7 cellular contexts compared by ENCODE assay signal in the genomic region with DNA sequence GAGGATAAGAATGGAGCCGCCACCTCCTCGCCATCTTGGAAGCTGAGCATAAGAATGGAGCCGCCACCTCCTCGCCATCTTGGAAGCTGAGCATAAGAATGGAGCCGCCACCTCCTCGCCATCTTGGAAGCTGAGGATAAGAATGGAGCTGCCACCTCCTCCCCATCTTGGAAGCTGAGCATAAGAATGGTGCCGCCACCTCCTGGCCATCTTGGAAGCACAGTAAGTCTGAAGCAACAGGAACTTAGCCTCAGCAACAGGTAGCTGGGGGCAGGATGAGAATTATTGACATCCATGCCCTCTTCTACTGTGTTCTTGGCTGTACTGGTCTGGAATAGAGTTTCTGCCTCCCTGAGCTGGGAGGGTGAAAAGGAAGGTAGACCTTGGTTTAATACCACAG.
A peak's percentile ranks its signal among the peaks of the same experiment; 100 is the strongest.
DNase-seq lines count a peak whose midpoint lies in the region; ATAC-seq and TF ChIP-seq lines count a peak whose summit lies in the region.
"Not testable (repeated sequence)": the region's sequence is repeated elsewhere in the genome, so short reads cannot be mapped to it uniquely, and the experiment has no call there.

No MANE protein-coding gene starts in this region.

- H3K9me3 ChIP-seq in DND-41 (ENCODE audit: insufficient read depth, low read length, severe bottlenecking): peaks cover 13% of the 10 kb centered on the region
- not testable (repeated sequence) for H3K9me3 ChIP-seq in HCT116 (ENCODE audit: control insufficient read depth in 1 of 2, insufficient read depth in 1 of 2, low read depth in 1 of 2, low read length in 2 of 2)

- H3K79me2 ChIP-seq in DND-41 (ENCODE audit: insufficient read depth, low read length); HCT116 (ENCODE audit: insufficient read depth, low read length): not testable (repeated sequence)

- H3K9me3 Mint-ChIP-seq in neural crest cell: not testable (repeated sequence)

- not testable (repeated sequence) for H3K27me3 ChIP-seq in DND-41 (ENCODE audit: insufficient read depth, low read length, poor library complexity); HCT116 (ENCODE audit: insufficient read depth, low read length)

- TF ChIP-seq RAD21 in HCT116 (IDR thresholded peaks at IDR 0.05; ENCODE audit: low read depth): peak; percentile 64

- intact Hi-C loops in HCT116 (cut with micrococcal nuclease): loop anchor here (5.0 kb wide), 1 partner anchor 210 kb away; no protein-coding TSS in a partner anchor

- not testable (repeated sequence) for H3K4me1 ChIP-seq in DND-41 (ENCODE audit: insufficient read depth, low read length); HCT116 (ENCODE audit: control insufficient read depth in 1 of 2, insufficient read depth in 2 of 2, low read length in 2 of 2)

- not testable (repeated sequence) for ATAC-seq in DND-41 (ENCODE audit: insufficient read depth, low read depth)
- ATAC-seq in HCT116: peak; percentile 82

- not testable (repeated sequence) for H3K4me1 Mint-ChIP-seq in neural crest cell

- H3K9me2 ChIP-seq in HCT116 (ENCODE audit: insufficient read depth): not testable (repeated sequence)

- TF ChIP-seq CTCF in DND-41 (IDR thresholded peaks at IDR 0.05; ENCODE audit: borderline replicate concordance, extremely low read depth, low read length, poor library complexity, severe bottlenecking) (peak; percentile 41), HCT116 (IDR thresholded peaks at IDR 0.05 in 2 of 3, conservative IDR thresholded peaks at IDR 0.05 in 1 of 3; ENCODE audit: borderline replicate concordance in 1 of 3, insufficient read depth in 1 of 3, low read depth in 2 of 3, low read length in 2 of 3) (peak; percentile 38 to 51 (median 46); a peak in 5 of 6 replicates), VCaP (conservative IDR thresholded peaks at IDR 0.05) (0 out of 2 replicates have a peak, but pooled peaks have one; percentile 15), choroid plexus epithelial cell (conservative IDR thresholded peaks at IDR 0.05; ENCODE audit: low read depth, low read length) (peak; percentile 79), neural crest cell (conservative IDR thresholded peaks at IDR 0.05) (peak; percentile 52)

- TF ChIP-seq POLR2A in HCT116 (IDR thresholded peaks at IDR 0.05; ENCODE audit: borderline replicate concordance, extremely low read depth, insufficient read depth, insufficient read length): not testable (repeated sequence)

- POLR2A ChIA-PET in HCT116 (lab: Charles Lee): not testable (repeated sequence)

- H3K36me3 ChIP-seq in DND-41 (ENCODE audit: insufficient read depth, low read length): peaks cover 66% of the 10 kb centered on the region
- H3K36me3 ChIP-seq in HCT116 (ENCODE audit: control insufficient read depth in 1 of 2, insufficient read depth in 2 of 2, low read length in 2 of 2): not testable (repeated sequence)

- H3K4me3 Mint-ChIP-seq in neural crest cell: not testable (repeated sequence)

- BruUV-seq in HCT116 (replicated peaks; lab: Mats Ljungman, UMichigan): not testable (repeated sequence)

- RAD21 ChIA-PET in HCT116 (lab: Charles Lee; ENCODE audit: low non-redundant PET in 1 of 2, low total read pairs in 2 of 2, uncharacterized antibody in 2 of 2, unreplicated experiment in 2 of 2): not testable (repeated sequence)

- H3K4me2 ChIP-seq in DND-41 (ENCODE audit: insufficient read depth, low read length); HCT116 (ENCODE audit: low read length): not testable (repeated sequence)

- H2AFZ ChIP-seq in DND-41 (ENCODE audit: low read depth, low read length); HCT116 (ENCODE audit: low read depth, low read length, poor library complexity, severe bottlenecking): not testable (repeated sequence)

- not testable (repeated sequence) for H3K27me3 Mint-ChIP-seq in neural crest cell (ENCODE audit: low read depth)

- H3K27ac Mint-ChIP-seq in neural crest cell (ENCODE audit: unreplicated experiment): not testable (repeated sequence)

- H3K36me3 Mint-ChIP-seq in neural crest cell (ENCODE audit: low read depth): peaks cover 26% of the 10 kb centered on the region

- H3K9ac ChIP-seq in DND-41 (ENCODE audit: low read depth, low read length); HCT116 (ENCODE audit: low read length): not testable (repeated sequence)

- not testable (repeated sequence) for DNase-seq in DND-41; neural crest cell (ENCODE audit: low read depth, low spot score)
- DNase-seq in HCT116 (ENCODE audit: low read depth, low spot score): peak; percentile 28
- peak; percentile 25 for DNase-seq in NCI-H460 (ENCODE audit: extremely low read depth, low read depth)
- DNase-seq in choroid plexus epithelial cell (ENCODE audit: low read depth): peak; percentile 89
- DNase-seq in hepatic stellate cell (ENCODE audit: low spot score): peak; percentile 38

- H3K27ac ChIP-seq in DND-41 (ENCODE audit: low read length); HCT116 (ENCODE audit: low read depth, low read length); VCaP: not testable (repeated sequence)

- H3K4me3 ChIP-seq in DND-41 (ENCODE audit: low read depth in 1 of 2, low read length in 2 of 2); HCT116 (replicated peaks in 1 of 2; ENCODE audit: low read depth in 1 of 2, low read length in 2 of 2); choroid plexus epithelial cell (ENCODE audit: low read depth, low read length): not testable (repeated sequence)

- CTCF ChIA-PET in HCT116 (lab: Charles Lee): interaction anchor here (1.1 to 1.5 kb wide), 4 partner anchors 17 to 346 kb away, joined by 3 to 10 read pairs (median 5); no protein-coding TSS in a partner anchor

- not testable (repeated sequence) for H4K20me1 ChIP-seq in DND-41 (ENCODE audit: insufficient read depth, low read length); HCT116 (ENCODE audit: insufficient read depth)

TF ChIP-seq in HCT116, 20 proteins besides CTCF, POLR2A, EP300 and RAD21:
- TF ChIP-seq CBX3 (IDR thresholded peaks at IDR 0.05; ENCODE audit: low read depth) (0 out of 2 replicates have a peak, but pooled peaks have one; percentile 32), YY1 (IDR thresholded peaks at IDR 0.05; ENCODE audit: extremely low read depth, insufficient replicate concordance, low read depth, low read length) (peak; percentile 55)

Comparison
In these comparisons a context has a peak if more than half of its experiments do, and no peak if none do; other contexts are left out.
1. CTCF ChIP-seq: peak in every context shown above with its lines; median percentile 79 in choroid plexus epithelial cell; 52 in neural crest cell; 46 in HCT116; 41 in DND-41; 15 in VCaP.